Comparison of ENCODE assay signal across 27 cellular contexts in genomic region chr5:170246471-170246870, GRCh38. TPM values are rescaled to one million over a fixed set of nuclear protein-coding genes. Genes with fewer than 3 reads are reported as not detected.
"Had no signal": no experiment of that assay in that cellular context is flagged by ENCODE, and none has a peak within 500 bp of the region (broad histone marks: within the 10 kb centered on the region; RNA-seq: fewer than 3 reads in every experiment).

No MANE protein-coding gene starts in this region.

- H3K27me3 ChIP-seq: right lobe of liver had no signal

- DNase-seq: activated CD8-positive, alpha-beta memory T cell treated with anti-CD3 and anti-CD28 coated beads for 24 hours; activated CD8-positive, alpha-beta memory T cell treated with anti-CD3 and anti-CD28 coated beads, Interleukin-2, amount 50 U/mL, for 4 hours; activated T-cell treated with anti-CD3 and anti-CD28 coated beads, Interleukin-2, amount 50 U/mL, for 24 hours; anterior cingulate cortex; central memory CD4-positive, alpha-beta T cell; dorsolateral prefrontal cortex; effector memory CD8-positive, alpha-beta T cell; glutamatergic neuron; left ventricle myocardium inferior; naive thymus-derived CD4-positive, alpha-beta T cell; nucleus accumbens; right lobe of liver; stimulated activated CD4-positive, alpha-beta T cell treated with anti-CD3 and anti-CD28 coated beads, Interleukin-1b, Interleukin-23, amount 100 ng/mL, for 48 hours; SW 1271; T-helper 9 cell; tibial artery had no signal

- H3K9me3 ChIP-seq: left ventricle myocardium inferior, right lobe of liver, tibial artery had no signal

- H3K4me3 Mint-ChIP-seq: activated T-cell treated with anti-CD3 and anti-CD28 coated beads, Interleukin-2, amount 50 U/mL, for 24 hours; activated T-helper 17 cell treated with anti-CD3 and anti-CD28 coated beads, Interleukin-2, amount 50 U/mL, for 72 hours; brain; effector memory CD8-positive, alpha-beta T cell; stimulated activated naive CD8-positive, alpha-beta T cell treated with anti-CD3 and anti-CD28 coated beads, Interleukin-15, Interleukin-2, amounts not matched to agents 100 ng/mL and 50 ng/mL, for 24 hours had no signal

- H3K4me3 ChIP-seq: dorsolateral prefrontal cortex, hepatocyte, left ventricle myocardium inferior, right lobe of liver, SK-N-MC, skin epidermis, tibial artery had no signal

- H3K9me3 Mint-ChIP-seq: effector memory CD8-positive, alpha-beta T cell had no signal

- H3K27ac Mint-ChIP-seq: activated T-cell treated with anti-CD3 and anti-CD28 coated beads, Interleukin-2, amount 50 U/mL, for 24 hours; brain; stimulated activated naive CD8-positive, alpha-beta T cell treated with anti-CD3 and anti-CD28 coated beads, Interleukin-15, Interleukin-2, amounts not matched to agents 100 ng/mL and 50 ng/mL, for 24 hours had no signal

- H3K4me1 ChIP-seq: right lobe of liver, tibial artery had no signal

- H3K27ac ChIP-seq: dorsolateral prefrontal cortex, hepatocyte, left ventricle myocardium inferior, right lobe of liver, SK-N-MC, skin epidermis, tibial artery had no signal

- H3K36me3 Mint-ChIP-seq: brain had no signal

- H3K27me3 Mint-ChIP-seq: activated T-cell treated with anti-CD3 and anti-CD28 coated beads, Interleukin-2, amount 50 U/mL, for 24 hours; activated T-helper 17 cell treated with anti-CD3 and anti-CD28 coated beads, Interleukin-2, amount 50 U/mL, for 72 hours; effector memory CD8-positive, alpha-beta T cell; naive thymus-derived CD4-positive, alpha-beta T cell; stimulated activated naive CD8-positive, alpha-beta T cell treated with anti-CD3 and anti-CD28 coated beads, Interleukin-15, Interleukin-2, amounts not matched to agents 100 ng/mL and 50 ng/mL, for 24 hours had no signal

- ATAC-seq: activated T-helper 17 cell treated with anti-CD3 and anti-CD28 coated beads, Interleukin-2, amount 50 U/mL, for 72 hours; effector memory CD8-positive, alpha-beta T cell; esophagus mucosa; naive thymus-derived CD4-positive, alpha-beta T cell; right lobe of liver had no signal

RNA-seq across cellular contexts. Expression of gene C5orf58, which starts 13.7 kb away (rescaled TPM):
- total RNA-seq: activated T-helper 17 cell treated with anti-CD3 and anti-CD28 coated beads, Interleukin-2, amount 50 U/mL, for 72 hours; endothelial cell of umbilical vein; esophagus mucosa; frontal cortex; hepatocyte; lung microvascular endothelial cell; naive thymus-derived CD4-positive, alpha-beta T cell; right lobe of liver; ureter had no signal
- polyA plus RNA-seq: endothelial cell of umbilical vein had no signal

RNA-seq across cellular contexts. Expression of gene LCP2, which starts 51.1 kb away (rescaled TPM):
- total RNA-seq: endothelial cell of umbilical vein had no signal
- polyA plus RNA-seq: endothelial cell of umbilical vein, hepatocyte had no signal
